In genomic region chr17:33049781-33050414, GRCh38 we compare ENCODE assay signal across 9 cellular contexts. TPM values are rescaled to one million over a fixed set of nuclear protein-coding genes. Genes with fewer than 3 reads are reported as not detected.
DNase-seq lines count a peak whose midpoint lies in the region; ATAC-seq, FAIRE-seq and TF ChIP-seq lines count a peak whose summit lies in the region.
"Had no signal": no experiment of that assay in that cellular context is flagged by ENCODE, and none has a peak within 500 bp of the region (broad histone marks: within the 10 kb centered on the region; RNA-seq: fewer than 3 reads in every experiment).

No MANE protein-coding gene starts in this region.

- no peaks in the 10 kb centered on the region for H3K4me1 Mint-ChIP-seq in naive thymus-derived CD8-positive, alpha-beta T cell

- TF ChIP-seq POLR2A in endothelial cell of umbilical vein (IDR thresholded peaks at IDR 0.05; ENCODE audit: low read depth, low read length): no peak

- CTCF ChIA-PET in endothelial cell of umbilical vein (lab: Charles Lee): interaction anchor here (0.7 kb wide), 1 partner anchor 242 kb away, joined by 3 read pairs; no protein-coding TSS in a partner anchor

- peak; percentile 69 for FAIRE-seq in endothelial cell of umbilical vein (lab: Jason Lieb, UNC)

- DNase-seq in NCI-H1417 (lab: John Stamatoyannopoulos, UW): peak in 2 of 3 experiments; percentile 43 to 57
- no peak for DNase-seq in NCI-H1417 treated with DMSO at 0.1 percent for 48 hours (lab: John Stamatoyannopoulos, UW)
- DNase-seq in WERI-Rb-1: peak; percentile 48
- peak; percentile 32 for DNase-seq in endothelial cell of umbilical vein (ENCODE audit: low read depth, low spot score)
- peak in 6 of 10 donors; percentile 9 to 22 (median 18) for DNase-seq in naive thymus-derived CD8-positive, alpha-beta T cell
- DNase-seq in effector CD8-positive, alpha-beta T cell (lab: John Stamatoyannopoulos, UW): no peak

- POLR2A ChIA-PET in endothelial cell of umbilical vein (lab: Charles Lee): no interaction called here
- POLR2A ChIA-PET in naive thymus-derived CD8-positive, alpha-beta T cell (lab: Charles Lee): no interaction called here

- no peaks in the 10 kb centered on the region for H3F3A ChIP-seq in Loucy (ENCODE audit: low read depth)

- H3K36me3 Mint-ChIP-seq in naive thymus-derived CD8-positive, alpha-beta T cell: no peaks in the 10 kb centered on the region

- TF ChIP-seq CTCF in Loucy (conservative IDR thresholded peaks at IDR 0.05; ENCODE audit: low read length) (peak; percentile 86), WERI-Rb-1 (IDR thresholded peaks at IDR 0.05; ENCODE audit: low read depth, low read length) (peak; percentile 90), endothelial cell of umbilical vein (IDR thresholded peaks at IDR 0.05; ENCODE audit: extremely low read depth in 1 of 2, insufficient read depth in 1 of 2, low read depth in 1 of 2, low read length in 2 of 2) (peak; percentile 85 to 92)

- no peak overlapping the region for H3K9ac ChIP-seq in Loucy (ENCODE audit: low read depth, low read length, poor library complexity, severe bottlenecking)
- no peak overlapping the region for H3K9ac ChIP-seq in endothelial cell of umbilical vein (replicated peaks; ENCODE audit: extremely low read depth, insufficient read depth, low read length)

- H3K9me1 ChIP-seq in endothelial cell of umbilical vein (replicated peaks; ENCODE audit: control insufficient read depth, extremely low read depth, insufficient read depth, low read length): no peaks in the 10 kb centered on the region

- no peaks in the 10 kb centered on the region for H3K9me3 ChIP-seq in Loucy (ENCODE audit: insufficient read depth, low read depth, low read length)
- no peaks in the 10 kb centered on the region for H3K9me3 ChIP-seq in WERI-Rb-1 (ENCODE audit: severe bottlenecking)
- H3K9me3 ChIP-seq in endothelial cell of umbilical vein (replicated peaks; ENCODE audit: control insufficient read depth, insufficient read depth, low read length): no peaks in the 10 kb centered on the region

- H3K4me2 ChIP-seq in Loucy (ENCODE audit: low read depth, low read length, poor library complexity, severe bottlenecking) (no peak overlapping the region), endothelial cell of umbilical vein (ENCODE audit: insufficient read depth, low read length) (no peak overlapping the region)

- H3K27me3 ChIP-seq in Loucy (ENCODE audit: insufficient read depth, low read length, poor library complexity, severe bottlenecking): no peaks in the 10 kb centered on the region
- H3K27me3 ChIP-seq in WERI-Rb-1 (ENCODE audit: insufficient read depth, low read depth, severe bottlenecking): peaks cover 18% of the 10 kb centered on the region
- H3K27me3 ChIP-seq in endothelial cell of umbilical vein (ENCODE audit: control insufficient read depth in 2 of 2, insufficient read depth in 2 of 2, low read length in 2 of 2): no peaks in the 10 kb centered on the region

- no peaks in the 10 kb centered on the region for H3K79me2 ChIP-seq in Loucy (ENCODE audit: insufficient read depth, low read length)
- no peaks in the 10 kb centered on the region for H3K79me2 ChIP-seq in endothelial cell of umbilical vein (ENCODE audit: control insufficient read depth, insufficient read depth, low read length)

- no peaks in the 10 kb centered on the region for H3K4me1 ChIP-seq in Loucy (ENCODE audit: insufficient read depth, low read length, poor library complexity, severe bottlenecking)
- H3K4me1 ChIP-seq in endothelial cell of umbilical vein (ENCODE audit: control insufficient read depth, extremely low read depth, insufficient read depth, low read length): no peaks in the 10 kb centered on the region

- H3K4me3 Mint-ChIP-seq in naive thymus-derived CD8-positive, alpha-beta T cell: no peak overlapping the region

- H3K27ac ChIP-seq in WERI-Rb-1: no peak overlapping the region
- H3K27ac ChIP-seq in endothelial cell of umbilical vein (ENCODE audit: insufficient read depth, low read depth, low read length): no peak overlapping the region

- no peaks in the 10 kb centered on the region for H3K9me2 ChIP-seq in Loucy (replicated peaks; ENCODE audit: low read depth, low read length)

- peaks cover 3 to 34% (median 6%) of the 10 kb centered on the region in 5 donors for H3K27me3 Mint-ChIP-seq in naive thymus-derived CD8-positive, alpha-beta T cell

- no TSS peak for BruUV-seq in endothelial cell of umbilical vein (replicated peaks; lab: Mats Ljungman, UMichigan)

- H3K36me3 ChIP-seq in Loucy (ENCODE audit: insufficient read depth, low read length) (no peaks in the 10 kb centered on the region), WERI-Rb-1 (no peaks in the 10 kb centered on the region), endothelial cell of umbilical vein (ENCODE audit: control insufficient read depth in 2 of 2, extremely low read depth in 1 of 2, insufficient read depth in 2 of 2, low read length in 2 of 2) (no peaks in the 10 kb centered on the region)

- H4K20me1 ChIP-seq in Loucy (ENCODE audit: insufficient read depth, low read length, poor library complexity, severe bottlenecking) (no peaks in the 10 kb centered on the region), endothelial cell of umbilical vein (replicated peaks; ENCODE audit: control insufficient read depth, extremely low read depth, insufficient read depth, low read length) (no peaks in the 10 kb centered on the region)

- H3K4me3 ChIP-seq in Loucy (ENCODE audit: low read length, poor library complexity, severe bottlenecking) (no peak overlapping the region), WERI-Rb-1 (ENCODE audit: low read depth, low read length) (no peak overlapping the region), endothelial cell of umbilical vein (replicated peaks in 1 of 3; ENCODE audit: insufficient read depth in 1 of 3, low read depth in 1 of 3, low read length in 3 of 3) (no peak overlapping the region)

- intact Hi-C loops in endothelial cell of umbilical vein (cut with micrococcal nuclease): no loop called here

- H3K9me3 Mint-ChIP-seq in naive thymus-derived CD8-positive, alpha-beta T cell: no peaks in the 10 kb centered on the region

- dilution Hi-C loops in endothelial cell of umbilical vein (cut with MboI; ENCODE audit: extremely low pct_ligation_motif_present, low sequenced_read_pairs): no loop called here

- no peak overlapping the region for H3K27ac Mint-ChIP-seq in naive thymus-derived CD8-positive, alpha-beta T cell

- H2AFZ ChIP-seq in Loucy (ENCODE audit: low read length) (no peak overlapping the region), endothelial cell of umbilical vein (ENCODE audit: low read depth, low read length) (no peak overlapping the region)

- ATAC-seq in naive thymus-derived CD8-positive, alpha-beta T cell: no peak
- no peak for ATAC-seq in HG02970 (IDR thresholded peaks at IDR 0.05; ENCODE audit: low FRiP score, unreplicated experiment)

TF ChIP-seq in endothelial cell of umbilical vein, 7 proteins besides CTCF, POLR2A, EP300 and RAD21:
- TF ChIP-seq MYC (IDR thresholded peaks at IDR 0.05; ENCODE audit: low read depth, low read length) (no peak), POLR2AphosphoS5 (IDR thresholded peaks at IDR 0.05; ENCODE audit: insufficient read depth, low read depth, low read length) (no peak), JUN (IDR thresholded peaks at IDR 0.05; ENCODE audit: borderline replicate concordance, insufficient read depth, insufficient read length, low read depth) (no peak), EZH2 (IDR thresholded peaks at IDR 0.05; ENCODE audit: borderline replicate concordance, low read depth, low read length, severe bottlenecking) (no peak), MAX (IDR thresholded peaks at IDR 0.05; ENCODE audit: insufficient read depth, insufficient read length) (no peak), FOS (IDR thresholded peaks at IDR 0.05; ENCODE audit: borderline replicate concordance, insufficient read depth, low read length) (no peak), GATA2 (IDR thresholded peaks at IDR 0.05; ENCODE audit: insufficient read depth, insufficient read length, low read depth, low read length) (no peak)

RNA-seq across cellular contexts. Expression of gene SPACA3, which starts 58.3 kb away (rescaled TPM):
- total RNA-seq in endothelial cell of umbilical vein: not detected in 2 replicates
- 0.11 TPM in 1 of 2 replicates, not detected in the other for polyA plus RNA-seq in endothelial cell of umbilical vein
- not detected in 2 replicates for polyA plus RNA-seq in endothelial cell of umbilical vein (2011; cell fraction: cytosol; rRNA removed)
- polyA plus RNA-seq in endothelial cell of umbilical vein (2011; cell fraction: nucleus; rRNA removed): not detected in 2 replicates
- polyA plus RNA-seq in endothelial cell of umbilical vein (2012): not detected in 2 replicates
- polyA minus RNA-seq in endothelial cell of umbilical vein: not detected in 2 replicates
- polyA minus RNA-seq in endothelial cell of umbilical vein (2011; cell fraction: cytosol; rRNA and poly(A)+ RNA removed): not detected
- polyA minus RNA-seq in endothelial cell of umbilical vein (2011; cell fraction: nucleus; rRNA and poly(A)+ RNA removed): not detected in 2 replicates
- not detected for total RNA-seq in naive thymus-derived CD8-positive, alpha-beta T cell
- not detected for polyA plus RNA-seq in naive thymus-derived CD8-positive, alpha-beta T cell
- total RNA-seq: temporal lobe had no signal

Comparison
In these comparisons a context has a peak if more than half of its experiments do, and no peak if none do; other contexts are left out.
1. DNase-seq: peak in NCI-H1417 (2 of 3), WERI-Rb-1 (single experiment), endothelial cell of umbilical vein (single experiment) and naive thymus-derived CD8-positive, alpha-beta T cell (6 of 10); none in NCI-H1417 treated with DMSO at 0.1 percent for 48 hours (single experiment) and effector CD8-positive, alpha-beta T cell (single experiment).
2. Peak in every context shown above with its lines, with median percentiles within 50 percentile points of each other: CTCF ChIP-seq.